Comparison of ENCODE assay signal across 18 cellular contexts in genomic region chr4:70019006-70019405, GRCh38. TPM values are rescaled to one million over a fixed set of nuclear protein-coding genes. Genes with fewer than 3 reads are reported as not detected.
"Had no signal": no experiment of that assay in that cellular context is flagged by ENCODE, and none has a peak within 500 bp of the region (broad histone marks: within the 10 kb centered on the region; RNA-seq: fewer than 3 reads in every experiment).

No MANE protein-coding gene starts in this region.

RNA-seq across cellular contexts. Expression of gene HTN3, which starts 9.3 kb away (rescaled TPM):
- total RNA-seq: natural killer cell, omental fat pad, osteocyte, pancreas, posterior vena cava, prostate gland, pulmonary artery endothelial cell, right atrium auricular region, sciatic nerve, spleen, suprapubic skin, testis, transverse colon, upper lobe of right lung, urinary bladder, uterus had no signal
- polyA plus RNA-seq: neural cell, pancreas, smooth muscle cell, spleen, urinary bladder had no signal

RNA-seq across cellular contexts. Expression of gene STATH, which starts 23.2 kb away (rescaled TPM):
- total RNA-seq: natural killer cell, omental fat pad, osteocyte, pancreas, posterior vena cava, prostate gland, pulmonary artery endothelial cell, right atrium auricular region, sciatic nerve, smooth muscle cell, spleen, suprapubic skin, testis, transverse colon, upper lobe of right lung, urinary bladder, uterus had no signal
- polyA plus RNA-seq: neural cell, pancreas, smooth muscle cell, spleen, urinary bladder had no signal

RNA-seq across cellular contexts. Expression of gene HTN1, which starts 31.2 kb away (rescaled TPM):
- total RNA-seq: natural killer cell, omental fat pad, osteocyte, pancreas, posterior vena cava, prostate gland, pulmonary artery endothelial cell, right atrium auricular region, sciatic nerve, spleen, suprapubic skin, testis, transverse colon, upper lobe of right lung, urinary bladder, uterus had no signal
- polyA plus RNA-seq: neural cell, pancreas, smooth muscle cell, spleen, urinary bladder had no signal

RNA-seq across cellular contexts. Expression of gene CSN2, which starts 53.5 kb away (rescaled TPM):
- total RNA-seq: natural killer cell, omental fat pad, osteocyte, pancreas, posterior vena cava, prostate gland, pulmonary artery endothelial cell, right atrium auricular region, sciatic nerve, smooth muscle cell, spleen, suprapubic skin, testis, transverse colon, upper lobe of right lung, urinary bladder, uterus had no signal
- polyA plus RNA-seq: neural cell, pancreas, smooth muscle cell, spleen, urinary bladder had no signal
